ENCODE assay signal across 29 cellular contexts in genomic region chr20:17439897-17440296, GRCh38.
"Had no signal": no experiment of that assay in that cellular context is flagged by ENCODE, and none has a peak within 500 bp of the region (broad histone marks: within the 10 kb centered on the region; RNA-seq: fewer than 3 reads in every experiment).

No MANE protein-coding gene starts in this region.

- DNase-seq: activated CD4-positive, alpha-beta memory T cell treated with anti-CD3 and anti-CD28 coated beads for 36 hours; activated CD4-positive, alpha-beta T cell treated with anti-CD3 and anti-CD28 coated beads for 36 hours; activated CD4-positive, alpha-beta T cell treated with anti-CD3 and anti-CD28 coated beads, Interleukin-2, amount 10 ng/mL, durations not matched to agents 24 days and 14 days; activated CD4-positive, CD25-positive, alpha-beta regulatory T cell; activated CD4-positive, CD25-positive, alpha-beta regulatory T cell treated with anti-CD3 and anti-CD28 coated beads, Interleukin-2, amount 50 U/mL, for 72 hours; activated CD8-positive, alpha-beta memory T cell treated with anti-CD3 and anti-CD28 coated beads, Interleukin-2, amount 10 ng/mL, durations not matched to agents 7 days and 5 days; activated CD8-positive, alpha-beta memory T cell treated with anti-CD3 and anti-CD28 coated beads, Interleukin-2, amount 50 U/mL, for 4 hours; activated CD8-positive, alpha-beta T cell treated with anti-CD3 and anti-CD28 coated beads, Interleukin-2, amount 10 ng/mL, durations not matched to agents 7 days and 5 days; activated effector memory CD4-positive, alpha-beta T cell treated with anti-CD3 and anti-CD28 coated beads, Interleukin-2, amount 50 U/mL, for 16 hours; activated naive CD4-positive, alpha-beta T cell treated with anti-CD3 and anti-CD28 coated beads for 36 hours; activated naive CD8-positive, alpha-beta T cell treated with anti-CD3 and anti-CD28 coated beads for 36 hours; activated naive CD8-positive, alpha-beta T cell treated with anti-CD3 and anti-CD28 coated beads, Interleukin-2, amount 50 U/mL, for 24 hours; activated T-cell treated with anti-CD3 and anti-CD28 coated beads, Interleukin-2, amount 50 U/mL, for 1 hour; activated T-cell treated with anti-CD3 and anti-CD28 coated beads, Interleukin-2, amount 50 U/mL, for 48 hours; adrenal gland; amygdala; brain microvascular endothelial cell; dorsolateral prefrontal cortex; effector memory CD4-positive, alpha-beta T cell; erythroblast; esophagus squamous epithelium; foreskin melanocyte; heart right ventricle; T-helper 17 cell; T1000; WERI-Rb-1 had no signal

- H3K4me3 ChIP-seq: adrenal gland, coronary artery, dorsolateral prefrontal cortex, esophagus squamous epithelium, gastroesophageal sphincter, heart right ventricle, hepatocyte had no signal

- H3K4me1 ChIP-seq: adrenal gland, esophagus squamous epithelium, gastroesophageal sphincter, heart right ventricle had no signal

- H3K27ac ChIP-seq: adrenal gland, brain microvascular endothelial cell, coronary artery, dorsolateral prefrontal cortex, esophagus squamous epithelium, gastroesophageal sphincter, heart right ventricle, hepatocyte, WERI-Rb-1 had no signal

- H3K27me3 ChIP-seq: adrenal gland, brain microvascular endothelial cell, hepatocyte had no signal

- ATAC-seq: activated CD4-positive, alpha-beta T cell treated with anti-CD3 and anti-CD28 coated beads for 36 hours; activated CD8-positive, alpha-beta memory T cell treated with anti-CD3 and anti-CD28 coated beads, Interleukin-2, amount 10 ng/mL, durations not matched to agents 7 days and 5 days; activated CD8-positive, alpha-beta T cell treated with anti-CD3 and anti-CD28 coated beads, Interleukin-2, amount 10 ng/mL, durations not matched to agents 7 days and 5 days; activated naive CD8-positive, alpha-beta T cell treated with anti-CD3 and anti-CD28 coated beads, Interleukin-2, amount 50 U/mL, for 24 hours; gastroesophageal sphincter; heart right ventricle; T-helper 17 cell had no signal

- H3K36me3 ChIP-seq: adrenal gland, brain microvascular endothelial cell, esophagus squamous epithelium, gastroesophageal sphincter, heart right ventricle had no signal

- H3K9me3 ChIP-seq: adrenal gland, esophagus squamous epithelium had no signal
